Comparison of ENCODE assay signal across 16 cellular contexts in genomic region chr2:12990523-12990922, GRCh38.
A peak's percentile ranks its signal among the peaks of the same experiment; 100 is the strongest.
DNase-seq lines count a peak whose midpoint lies in the region; ATAC-seq, FAIRE-seq and TF ChIP-seq lines count a peak whose summit lies in the region.
"Had no signal": no experiment of that assay in that cellular context is flagged by ENCODE, and none has a peak within 500 bp of the region (broad histone marks: within the 10 kb centered on the region; RNA-seq: fewer than 3 reads in every experiment).

No MANE protein-coding gene starts in this region.

- no peak overlapping the region for H3K27ac Mint-ChIP-seq in Caco-2 (ENCODE audit: unreplicated experiment)
- H3K27ac Mint-ChIP-seq: activated CD4-positive, alpha-beta memory T cell treated with anti-CD3 and anti-CD28 coated beads for 36 hours; activated naive CD4-positive, alpha-beta T cell treated with anti-CD3 and anti-CD28 coated beads for 36 hours; T-helper 1 cell treated with Interleukin-12 subunit alpha and Interleukin-12 subunit beta and Interleukin-4 antibody, amounts not matched to agents 30 μg/mL and 1 μg/mL, for 36 hours had no signal

- H4K20me1 ChIP-seq in osteoblast (ENCODE audit: insufficient read depth, low read length), result no peaks in the 10 kb centered on the region

- no peaks in the 10 kb centered on the region for H3K4me1 Mint-ChIP-seq in Caco-2 (ENCODE audit: low read depth, unreplicated experiment)

- CTCF ChIA-PET in Caco-2 (lab: Charles Lee), result no interaction called here

- H3K36me3 Mint-ChIP-seq in Caco-2 (ENCODE audit: insufficient read depth, unreplicated experiment), result no peaks in the 10 kb centered on the region
- H3K36me3 Mint-ChIP-seq: activated CD4-positive, alpha-beta memory T cell treated with anti-CD3 and anti-CD28 coated beads for 36 hours had no signal

- H3K27me3 Mint-ChIP-seq in Caco-2 (ENCODE audit: insufficient read depth, unreplicated experiment), result peaks cover 3% of the 10 kb centered on the region
- H3K27me3 Mint-ChIP-seq: activated CD4-positive, alpha-beta memory T cell treated with anti-CD3 and anti-CD28 coated beads for 36 hours had no signal

- POLR2A ChIA-PET in Caco-2 (lab: Charles Lee), result no interaction called here

- H2AFZ ChIP-seq in osteoblast (ENCODE audit: low read length), result no peak overlapping the region

- H3K4me3 ChIP-seq in Caco-2 (ENCODE audit: low read depth, low read length) (no peak overlapping the region), cardiac fibroblast (replicated peaks in 1 of 2; ENCODE audit: low read depth in 2 of 2, low read length in 2 of 2) (no peak overlapping the region), osteoblast (ENCODE audit: insufficient read depth, low read length) (no peak overlapping the region), upper lobe of left lung (no peak overlapping the region)
- H3K4me3 ChIP-seq: lower lobe of right lung, stomach had no signal

- H3K4me1 ChIP-seq in Caco-2 (no peaks in the 10 kb centered on the region), osteoblast (ENCODE audit: insufficient read depth, low read length) (no peaks in the 10 kb centered on the region), upper lobe of left lung (no peaks in the 10 kb centered on the region)
- H3K4me1 ChIP-seq: lower lobe of right lung, stomach had no signal

- no peak for ATAC-seq in upper lobe of left lung (ENCODE audit: low FRiP score in 2 of 2)
- ATAC-seq: lower lobe of right lung had no signal

- H3K27me3 ChIP-seq in Caco-2 (replicated peaks; ENCODE audit: control insufficient read depth, insufficient read depth, low read length), result no peaks in the 10 kb centered on the region
- no peaks in the 10 kb centered on the region for H3K27me3 ChIP-seq in osteoblast (ENCODE audit: insufficient read depth, low read length)
- H3K27me3 ChIP-seq in upper lobe of left lung, result no peaks in the 10 kb centered on the region
- H3K27me3 ChIP-seq: stomach had no signal

- peak; percentile 4 to 17 for TF ChIP-seq CTCF in Caco-2 (IDR thresholded peaks at IDR 0.05; ENCODE audit: insufficient read depth in 1 of 2, low read depth in 1 of 2, low read length in 1 of 2, severe bottlenecking in 1 of 2, unreplicated experiment in 1 of 2)
- peak; percentile 28; the same call in 1 of the 2 replicates for TF ChIP-seq CTCF in LNCAP (IDR thresholded peaks at IDR 0.05)
- peak; percentile 26 for TF ChIP-seq CTCF in cardiac fibroblast (IDR thresholded peaks at IDR 0.05; ENCODE audit: low read depth, low read length)
- TF ChIP-seq CTCF in osteoblast (IDR thresholded peaks at IDR 0.05; ENCODE audit: extremely low read depth, low read depth, low read length), result peak; percentile 39
- peak in 2 of 6 experiments; percentile 5 to 9 for TF ChIP-seq CTCF in upper lobe of left lung (IDR thresholded peaks at IDR 0.05)

- H3K27ac ChIP-seq in osteoblast (ENCODE audit: low read depth, low read length), result no peak overlapping the region
- H3K27ac ChIP-seq in upper lobe of left lung, result no peak overlapping the region
- H3K27ac ChIP-seq: lower lobe of right lung, stomach had no signal

- no peaks in the 10 kb centered on the region for H3K79me2 ChIP-seq in osteoblast (ENCODE audit: insufficient read depth, low read length)

- H3K4me2 ChIP-seq in osteoblast (ENCODE audit: insufficient read depth, low read length), result no peak overlapping the region

- BruUV-seq in Caco-2 (replicated peaks; lab: Mats Ljungman, UMichigan), result no TSS peak

- TF ChIP-seq EP300 in upper lobe of left lung (IDR thresholded peaks at IDR 0.05), result no peak

- TF ChIP-seq POLR2A in upper lobe of left lung (IDR thresholded peaks at IDR 0.05), result no peak

- H3K9me3 ChIP-seq in Caco-2 (no peaks in the 10 kb centered on the region), osteoblast (ENCODE audit: low read depth, low read length) (no peaks in the 10 kb centered on the region), upper lobe of left lung (no peaks in the 10 kb centered on the region)
- H3K9me3 ChIP-seq: lower lobe of right lung, stomach had no signal

- DNase-seq in Caco-2 (no peak), cardiac fibroblast (ENCODE audit: low read depth in 2 of 2) (peak; percentile 13 to 28), osteoblast (ENCODE audit: insufficient read length, low spot score, missing footprints) (peak; percentile 25), upper lobe of left lung (no peak), urothelium cell line (ENCODE audit: low spot score) (no peak)
- no peak for DNase-seq in stimulated activated CD4-positive, alpha-beta T cell treated with anti-CD3 and anti-CD28 coated beads, Interleukin-2, amount 100 ng/mL, for 24 hours
- DNase-seq: activated CD4-positive, alpha-beta memory T cell treated with anti-CD3 and anti-CD28 coated beads for 36 hours; activated naive CD4-positive, alpha-beta T cell treated with anti-CD3 and anti-CD28 coated beads for 36 hours; lower lobe of right lung; NCI-H146; posterior cingulate gyrus; stimulated activated CD4-positive, alpha-beta T cell treated with anti-CD3 and anti-CD28 coated beads, Interleukin-4, amount 100 ng/mL, for 24 hours; stomach had no signal

- no peaks in the 10 kb centered on the region for H3K9me3 Mint-ChIP-seq in Caco-2 (ENCODE audit: unreplicated experiment)
- H3K9me3 Mint-ChIP-seq: activated CD4-positive, alpha-beta memory T cell treated with anti-CD3 and anti-CD28 coated beads for 36 hours; activated naive CD4-positive, alpha-beta T cell treated with anti-CD3 and anti-CD28 coated beads for 36 hours; T-helper 1 cell treated with Interleukin-12 subunit alpha and Interleukin-12 subunit beta and Interleukin-4 antibody, amounts not matched to agents 30 μg/mL and 1 μg/mL, for 36 hours had no signal

- 47 to 48% methylated on average over 1 of the region's 1 CpG for WGBS in upper lobe of left lung, 2 donors

- no peak overlapping the region for H3K4me3 Mint-ChIP-seq in Caco-2 (ENCODE audit: unreplicated experiment)
- H3K4me3 Mint-ChIP-seq: activated CD4-positive, alpha-beta memory T cell treated with anti-CD3 and anti-CD28 coated beads for 36 hours; activated naive CD4-positive, alpha-beta T cell treated with anti-CD3 and anti-CD28 coated beads for 36 hours; T-helper 1 cell treated with Interleukin-12 subunit alpha and Interleukin-12 subunit beta and Interleukin-4 antibody, amounts not matched to agents 30 μg/mL and 1 μg/mL, for 36 hours had no signal

- FAIRE-seq in urothelium cell line (lab: Jason Lieb, UNC), result no peak
- FAIRE-seq: colon had no signal

- intact Hi-C loops in Caco-2 (cut with micrococcal nuclease; ENCODE audit: unreplicated experiment), result no loop called here

- H3K36me3 ChIP-seq in Caco-2 (ENCODE audit: control insufficient read depth, insufficient read depth, low read length) (no peaks in the 10 kb centered on the region), osteoblast (ENCODE audit: insufficient read depth, low read length) (no peaks in the 10 kb centered on the region), upper lobe of left lung (no peaks in the 10 kb centered on the region)
- H3K36me3 ChIP-seq: lower lobe of right lung, stomach had no signal

Comparison
In these comparisons a context has a peak if more than half of its experiments do, and no peak if none do; other contexts are left out.
1. DNase-seq: peak in cardiac fibroblast (2 of 2) and osteoblast (single experiment); none in Caco-2 (0 of 2), upper lobe of left lung (0 of 2), stimulated activated CD4-positive, alpha-beta T cell treated with anti-CD3 and anti-CD28 coated beads, Interleukin-2, amount 100 ng/mL, for 24 hours (0 of 2) and urothelium cell line (single experiment).